ENCODE assay signal across 2 cellular contexts in the genomic region with DNA sequence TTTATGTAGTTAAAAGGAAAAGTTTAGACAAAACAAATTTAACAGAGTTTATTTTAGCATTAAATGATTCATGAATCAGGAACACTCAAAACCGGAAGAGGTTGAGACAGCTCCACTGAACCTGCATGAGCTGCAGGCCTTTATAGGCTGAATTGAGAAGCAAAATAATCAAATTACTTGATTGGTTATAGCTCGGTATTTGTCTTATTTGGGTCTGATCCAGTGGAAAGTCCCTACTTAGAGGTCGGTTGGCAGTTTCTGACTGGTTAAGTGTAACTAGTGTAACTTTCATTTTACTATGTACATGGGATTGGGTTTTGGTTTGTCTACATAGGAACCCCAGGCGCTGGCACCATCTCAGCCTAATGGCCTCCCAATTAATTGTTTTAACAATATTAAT.
TF ChIP-seq lines count a peak whose summit lies in the region.

No MANE protein-coding gene starts in this region.

TF ChIP-seq in SK-N-SH treated with all-trans-retinoic acid at 6 μM for 48 hours, 23 proteins besides CTCF, POLR2A, EP300 and RAD21 (continued from another document):
- TF ChIP-seq, protein P1, sequence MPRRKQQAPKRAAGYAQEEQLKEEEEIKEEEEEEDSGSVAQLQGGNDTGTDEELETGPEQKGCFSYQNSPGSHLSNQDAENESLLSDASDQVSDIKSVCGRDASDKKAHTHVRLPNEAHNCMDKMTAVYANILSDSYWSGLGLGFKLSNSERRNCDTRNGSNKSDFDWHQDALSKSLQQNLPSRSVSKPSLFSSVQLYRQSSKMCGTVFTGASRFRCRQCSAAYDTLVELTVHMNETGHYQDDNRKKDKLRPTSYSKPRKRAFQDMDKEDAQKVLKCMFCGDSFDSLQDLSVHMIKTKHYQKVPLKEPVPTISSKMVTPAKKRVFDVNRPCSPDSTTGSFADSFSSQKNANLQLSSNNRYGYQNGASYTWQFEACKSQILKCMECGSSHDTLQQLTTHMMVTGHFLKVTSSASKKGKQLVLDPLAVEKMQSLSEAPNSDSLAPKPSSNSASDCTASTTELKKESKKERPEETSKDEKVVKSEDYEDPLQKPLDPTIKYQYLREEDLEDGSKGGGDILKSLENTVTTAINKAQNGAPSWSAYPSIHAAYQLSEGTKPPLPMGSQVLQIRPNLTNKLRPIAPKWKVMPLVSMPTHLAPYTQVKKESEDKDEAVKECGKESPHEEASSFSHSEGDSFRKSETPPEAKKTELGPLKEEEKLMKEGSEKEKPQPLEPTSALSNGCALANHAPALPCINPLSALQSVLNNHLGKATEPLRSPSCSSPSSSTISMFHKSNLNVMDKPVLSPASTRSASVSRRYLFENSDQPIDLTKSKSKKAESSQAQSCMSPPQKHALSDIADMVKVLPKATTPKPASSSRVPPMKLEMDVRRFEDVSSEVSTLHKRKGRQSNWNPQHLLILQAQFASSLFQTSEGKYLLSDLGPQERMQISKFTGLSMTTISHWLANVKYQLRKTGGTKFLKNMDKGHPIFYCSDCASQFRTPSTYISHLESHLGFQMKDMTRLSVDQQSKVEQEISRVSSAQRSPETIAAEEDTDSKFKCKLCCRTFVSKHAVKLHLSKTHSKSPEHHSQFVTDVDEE (CRISPR knock-in tag; IDR thresholded peaks at IDR 0.05) = no peak
- TF ChIP-seq BACH2 (CRISPR knock-in tag; IDR thresholded peaks at IDR 0.05; ENCODE audit: borderline replicate concordance) (no peak), TOX (CRISPR knock-in tag; IDR thresholded peaks at IDR 0.05; ENCODE audit: borderline replicate concordance) (no peak), ZNF8 (CRISPR knock-in tag; IDR thresholded peaks at IDR 0.05) (no peak), CSRNP3 (CRISPR knock-in tag; IDR thresholded peaks at IDR 0.05) (no peak), ZFP30 (CRISPR knock-in tag; IDR thresholded peaks at IDR 0.05) (no peak), CREB5 (CRISPR knock-in tag; IDR thresholded peaks at IDR 0.05; ENCODE audit: low read depth) (no peak), PPARA (CRISPR knock-in tag; IDR thresholded peaks at IDR 0.05; ENCODE audit: borderline replicate concordance) (no peak), ESRRG (CRISPR knock-in tag; IDR thresholded peaks at IDR 0.05) (no peak), ZFP3 (CRISPR knock-in tag; IDR thresholded peaks at IDR 0.05) (no peak), OSR1 (CRISPR knock-in tag; IDR thresholded peaks at IDR 0.05) (no peak), ZNF565 (CRISPR knock-in tag; conservative IDR thresholded peaks at IDR 0.05; ENCODE audit: low read depth) (no peak)

TF ChIP-seq in SK-N-SH, 30 proteins besides CTCF, POLR2A, EP300 and RAD21 (continued from another document):
- no peak for TF ChIP-seq RCOR1 (IDR thresholded peaks at IDR 0.05; ENCODE audit: low read length)
TF ChIP-seq in SK-N-SH: peak in this region for 0.
